ENCODE assay signal across 22 cellular contexts in the genomic region with DNA sequence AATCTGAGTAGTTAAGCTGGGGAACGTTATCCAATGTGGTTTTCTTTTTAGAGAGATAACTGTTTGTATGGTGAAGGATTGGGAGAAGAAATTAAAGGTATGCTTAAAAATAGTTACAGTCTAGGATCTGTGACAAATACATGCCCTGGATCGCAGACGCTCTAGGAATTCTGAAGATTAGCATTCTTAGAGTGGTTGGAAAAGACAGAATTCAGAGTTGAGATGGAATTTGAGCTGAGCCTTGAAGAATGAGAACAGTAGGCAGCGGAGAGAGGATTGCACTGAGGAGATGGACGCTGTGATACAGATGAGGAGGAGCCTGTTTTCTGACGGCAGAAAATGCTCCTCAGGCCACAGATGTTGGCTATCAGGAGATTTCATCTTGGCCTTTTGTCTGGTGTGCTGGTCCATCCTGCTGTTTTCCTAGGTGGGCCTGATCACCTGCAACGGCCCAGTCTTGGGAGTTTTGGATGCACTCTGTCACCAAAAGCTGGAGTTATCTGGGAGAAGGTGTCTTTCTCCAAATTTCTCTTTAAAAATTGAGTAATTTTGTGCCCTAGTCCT. TPM values are rescaled to one million over a fixed set of nuclear protein-coding genes. Genes with fewer than 3 reads are reported as not detected.
A peak's percentile ranks its signal among the peaks of the same experiment; 100 is the strongest.
DNase-seq lines count a peak whose midpoint lies in the region; ATAC-seq and TF ChIP-seq lines count a peak whose summit lies in the region.
"Had no signal": no experiment of that assay in that cellular context is flagged by ENCODE, and none has a peak within 500 bp of the region (broad histone marks: within the 10 kb centered on the region; RNA-seq: fewer than 3 reads in every experiment).

No MANE protein-coding gene starts in this region.

- H3K27me3 Mint-ChIP-seq in chondrocyte (ENCODE audit: low read depth) (no peaks in the 10 kb centered on the region), neural crest cell (ENCODE audit: low read depth) (no peaks in the 10 kb centered on the region)
- H3K27me3 Mint-ChIP-seq in activated T-helper 2 cell treated with anti-CD3 and anti-CD28 coated beads, Interferon-gamma antibody, Interleukin-2, Interleukin-4, amounts not matched to agents 10 μg/mL and 5 μg/mL and 100 μg/mL, durations not matched to agents 14 hours and 24 hours and 36 hours (ENCODE audit: low read depth) = no peaks in the 10 kb centered on the region
- H3K27me3 Mint-ChIP-seq: CD8-positive, alpha-beta memory T cell had no signal

- H3K4me1 ChIP-seq in left ventricle myocardium inferior = peaks cover 24% of the 10 kb centered on the region
- no peaks in the 10 kb centered on the region for H3K4me1 ChIP-seq in right atrium auricular region

- H3K27ac ChIP-seq in left ventricle myocardium inferior (replicated peaks) (peak overlapping the region; percentile 34), right atrium auricular region (no peak overlapping the region)
- H3K27ac ChIP-seq: C4-2B had no signal

- intact Hi-C loops in left ventricle myocardium inferior (cut with micrococcal nuclease) = no loop called here
- intact Hi-C loops in activated T-helper 2 cell treated with anti-CD3 and anti-CD28 coated beads, Interferon-gamma antibody, Interleukin-2, Interleukin-4, amounts not matched to agents 10 μg/mL and 5 μg/mL and 100 μg/mL, durations not matched to agents 14 hours and 24 hours and 36 hours (cut with micrococcal nuclease) = no loop called here

- H3K9me3 ChIP-seq in left ventricle myocardium inferior (replicated peaks) (no peaks in the 10 kb centered on the region), right atrium auricular region (no peaks in the 10 kb centered on the region)
- H3K9me3 ChIP-seq: MG63 had no signal

- H3K36me3 ChIP-seq in left ventricle myocardium inferior (peaks cover 92% of the 10 kb centered on the region), right atrium auricular region (peaks cover 74% of the 10 kb centered on the region)

- TF ChIP-seq CTCF in left ventricle myocardium inferior (IDR thresholded peaks at IDR 0.05; ENCODE audit: borderline replicate concordance) = no peak
- no peak for TF ChIP-seq CTCF in right atrium auricular region (IDR thresholded peaks at IDR 0.05)
- no peak for TF ChIP-seq CTCF in chondrocyte (IDR thresholded peaks at IDR 0.05)
- no peak for TF ChIP-seq CTCF in neural crest cell (conservative IDR thresholded peaks at IDR 0.05)

- no peaks in the 10 kb centered on the region for H3K27me3 ChIP-seq in left ventricle myocardium inferior (ENCODE audit: low read depth)
- H3K27me3 ChIP-seq in right atrium auricular region = no peaks in the 10 kb centered on the region
- H3K27me3 ChIP-seq: MG63 had no signal

- no peak for DNase-seq in left ventricle myocardium inferior
- DNase-seq in right atrium auricular region (ENCODE audit: low spot score) = no peak
- no peak for DNase-seq in chondrocyte (ENCODE audit: low spot score)
- no peak for DNase-seq in neural crest cell (ENCODE audit: low read depth, low spot score)
- DNase-seq in activated T-helper 2 cell treated with anti-CD3 and anti-CD28 coated beads, Interferon-gamma antibody, Interleukin-2, Interleukin-4, amounts not matched to agents 10 μg/mL and 5 μg/mL and 100 μg/mL, durations not matched to agents 14 hours and 24 hours and 36 hours (ENCODE audit: low spot score) = no peak
- DNase-seq in dedifferentiated amniotic fluid mesenchymal stem cell (ENCODE audit: extremely low spot score) = no peak
- DNase-seq: AML-193; CD8-positive, alpha-beta memory T cell; DMS53; GF-D8; MG63; NCI-H1417; NCI-H187; NCI-H446 treated with DMSO at 0.1 percent for 48 hours; NCI-H526 treated with DMSO at 0.1 percent for 48 hours had no signal

- peaks cover 33% of the 10 kb centered on the region for H3K36me3 Mint-ChIP-seq in chondrocyte (ENCODE audit: low read depth)
- H3K36me3 Mint-ChIP-seq in neural crest cell (ENCODE audit: low read depth) = peaks cover 33% of the 10 kb centered on the region
- no peaks in the 10 kb centered on the region for H3K36me3 Mint-ChIP-seq in activated T-helper 2 cell treated with anti-CD3 and anti-CD28 coated beads, Interferon-gamma antibody, Interleukin-2, Interleukin-4, amounts not matched to agents 10 μg/mL and 5 μg/mL and 100 μg/mL, durations not matched to agents 14 hours and 24 hours and 36 hours (ENCODE audit: low read depth)

- H3K27ac Mint-ChIP-seq in chondrocyte (ENCODE audit: unreplicated experiment) = peak overlapping the region; percentile 83
- H3K27ac Mint-ChIP-seq in neural crest cell (ENCODE audit: unreplicated experiment) = peak overlapping the region; percentile 32
- H3K27ac Mint-ChIP-seq in activated T-helper 2 cell treated with anti-CD3 and anti-CD28 coated beads, Interferon-gamma antibody, Interleukin-2, Interleukin-4, amounts not matched to agents 10 μg/mL and 5 μg/mL and 100 μg/mL, durations not matched to agents 14 hours and 24 hours and 36 hours = no peak overlapping the region
- H3K27ac Mint-ChIP-seq: CD8-positive, alpha-beta memory T cell had no signal

- no peak overlapping the region for H3K4me3 ChIP-seq in left ventricle myocardium inferior
- no peak overlapping the region for H3K4me3 ChIP-seq in right atrium auricular region
- H3K4me3 ChIP-seq: K562, MG63 had no signal

- H3K4me3 Mint-ChIP-seq in chondrocyte (ENCODE audit: unreplicated experiment) = no peak overlapping the region
- no peak overlapping the region for H3K4me3 Mint-ChIP-seq in neural crest cell
- H3K4me3 Mint-ChIP-seq in activated T-helper 2 cell treated with anti-CD3 and anti-CD28 coated beads, Interferon-gamma antibody, Interleukin-2, Interleukin-4, amounts not matched to agents 10 μg/mL and 5 μg/mL and 100 μg/mL, durations not matched to agents 14 hours and 24 hours and 36 hours (ENCODE audit: low read depth) = no peak overlapping the region
- H3K4me3 Mint-ChIP-seq: CD8-positive, alpha-beta memory T cell had no signal

- no peaks in the 10 kb centered on the region for H3K9me3 Mint-ChIP-seq in chondrocyte (ENCODE audit: low read depth)
- no peaks in the 10 kb centered on the region for H3K9me3 Mint-ChIP-seq in neural crest cell
- H3K9me3 Mint-ChIP-seq in activated T-helper 2 cell treated with anti-CD3 and anti-CD28 coated beads, Interferon-gamma antibody, Interleukin-2, Interleukin-4, amounts not matched to agents 10 μg/mL and 5 μg/mL and 100 μg/mL, durations not matched to agents 14 hours and 24 hours and 36 hours = no peaks in the 10 kb centered on the region
- H3K9me3 Mint-ChIP-seq: CD8-positive, alpha-beta memory T cell had no signal

- ATAC-seq in HG02840 (IDR thresholded peaks at IDR 0.05; ENCODE audit: low FRiP score, unreplicated experiment) = no peak
- ATAC-seq: K562, Right ventricle myocardium inferior had no signal

- peaks cover 24% of the 10 kb centered on the region for H3K4me1 Mint-ChIP-seq in chondrocyte (ENCODE audit: low read depth)
- no peaks in the 10 kb centered on the region for H3K4me1 Mint-ChIP-seq in neural crest cell
- no peaks in the 10 kb centered on the region for H3K4me1 Mint-ChIP-seq in activated T-helper 2 cell treated with anti-CD3 and anti-CD28 coated beads, Interferon-gamma antibody, Interleukin-2, Interleukin-4, amounts not matched to agents 10 μg/mL and 5 μg/mL and 100 μg/mL, durations not matched to agents 14 hours and 24 hours and 36 hours (ENCODE audit: low read depth)
- H3K4me1 Mint-ChIP-seq: CD8-positive, alpha-beta memory T cell had no signal

RNA-seq across cellular contexts. Expression of gene KIF25, which starts 48.3 kb away (rescaled TPM):
- total RNA-seq in left ventricle myocardium inferior = 0.22 TPM
- total RNA-seq in right atrium auricular region = not detected
- not detected in 3 replicates for total RNA-seq in chondrocyte
- 0.72 and 1.0 TPM in 2 replicates for total RNA-seq in neural crest cell
- not detected in 2 replicates for total RNA-seq in activated T-helper 2 cell treated with anti-CD3 and anti-CD28 coated beads, Interferon-gamma antibody, Interleukin-2, Interleukin-4, amounts not matched to agents 10 μg/mL and 5 μg/mL and 100 μg/mL, durations not matched to agents 14 hours and 24 hours and 36 hours
- total RNA-seq: A172; CD8-positive, alpha-beta memory T cell; LHCN-M2; Right ventricle myocardium inferior; SK-MEL-5 had no signal
